Comparison of ENCODE assay signal across 21 cellular contexts in genomic region chr3:143360244-143360643, GRCh38.
"Had no signal": no experiment of that assay in that cellular context is flagged by ENCODE, and none has a peak within 500 bp of the region (broad histone marks: within the 10 kb centered on the region; RNA-seq: fewer than 3 reads in every experiment).

No MANE protein-coding gene starts in this region.

- ATAC-seq: gastrocnemius medialis, left ventricle myocardium superior, psoas muscle, right cardiac atrium, upper lobe of right lung, WTC11 had no signal

- H3K27ac ChIP-seq: adrenal gland, gastrocnemius medialis, neutrophil, pancreas, psoas muscle, thyroid gland, upper lobe of right lung had no signal

- H3K4me1 ChIP-seq: adrenal gland, gastrocnemius medialis, psoas muscle, upper lobe of right lung had no signal

- H3K4me1 Mint-ChIP-seq: WTC11 had no signal

- H3K4me3 Mint-ChIP-seq: activated naive CD8-positive, alpha-beta T cell; activated T-cell treated with anti-CD3 and anti-CD28 coated beads, Interleukin-2, amount 50 U/mL, for 24 hours; nephron; stimulated activated naive CD8-positive, alpha-beta T cell treated with anti-CD3 and anti-CD28 coated beads, Interleukin-15, Interleukin-2, amounts not matched to agents 100 ng/mL and 50 ng/mL, for 24 hours; T-helper 1 cell treated with Interleukin-12 subunit alpha and Interleukin-12 subunit beta and Interleukin-4 antibody, amounts not matched to agents 30 μg/mL and 1 μg/mL, for 36 hours; WTC11 had no signal

- DNase-seq: activated naive CD4-positive, alpha-beta T cell; activated T-cell treated with anti-CD3 and anti-CD28 coated beads, Interleukin-2, amount 50 U/mL, for 24 hours; gastrocnemius medialis; left ventricle myocardium superior; midbrain; pancreas; psoas muscle; right cardiac atrium; stimulated activated CD4-positive, alpha-beta T cell treated with anti-CD3 and anti-CD28 coated beads, Interleukin-4, amount 100 ng/mL, for 4 hours; substantia nigra; T1000; thyroid gland; upper lobe of right lung had no signal

- H3K27ac Mint-ChIP-seq: activated naive CD8-positive, alpha-beta T cell; activated T-cell treated with anti-CD3 and anti-CD28 coated beads, Interleukin-2, amount 50 U/mL, for 24 hours; activated T-helper 2 cell treated with anti-CD3 and anti-CD28 coated beads, Interferon-gamma antibody, Interleukin-2, Interleukin-4, amounts not matched to agents 10 μg/mL and 5 μg/mL and 100 μg/mL, durations not matched to agents 14 hours and 24 hours and 36 hours; nephron; stimulated activated naive CD8-positive, alpha-beta T cell treated with anti-CD3 and anti-CD28 coated beads, Interleukin-15, Interleukin-2, amounts not matched to agents 100 ng/mL and 50 ng/mL, for 24 hours; T-helper 1 cell treated with Interleukin-12 subunit alpha and Interleukin-12 subunit beta and Interleukin-4 antibody, amounts not matched to agents 30 μg/mL and 1 μg/mL, for 36 hours; WTC11 had no signal

- H3K27me3 Mint-ChIP-seq: activated naive CD8-positive, alpha-beta T cell; activated T-cell treated with anti-CD3 and anti-CD28 coated beads, Interleukin-2, amount 50 U/mL, for 24 hours; stimulated activated naive CD8-positive, alpha-beta T cell treated with anti-CD3 and anti-CD28 coated beads, Interleukin-15, Interleukin-2, amounts not matched to agents 100 ng/mL and 50 ng/mL, for 24 hours had no signal

- H3K9me3 Mint-ChIP-seq: activated T-cell treated with anti-CD3 and anti-CD28 coated beads, Interleukin-2, amount 50 U/mL, for 24 hours; activated T-helper 2 cell treated with anti-CD3 and anti-CD28 coated beads, Interferon-gamma antibody, Interleukin-2, Interleukin-4, amounts not matched to agents 10 μg/mL and 5 μg/mL and 100 μg/mL, durations not matched to agents 14 hours and 24 hours and 36 hours; nephron; stimulated activated naive CD8-positive, alpha-beta T cell treated with anti-CD3 and anti-CD28 coated beads, Interleukin-15, Interleukin-2, amounts not matched to agents 100 ng/mL and 50 ng/mL, for 24 hours; T-helper 1 cell treated with Interleukin-12 subunit alpha and Interleukin-12 subunit beta and Interleukin-4 antibody, amounts not matched to agents 30 μg/mL and 1 μg/mL, for 36 hours had no signal

- H3K9me3 ChIP-seq: adrenal gland, gastrocnemius medialis, neutrophil, pancreas, psoas muscle, thyroid gland, upper lobe of right lung had no signal

- H3K36me3 Mint-ChIP-seq: WTC11 had no signal

- H3K27me3 ChIP-seq: adrenal gland, gastrocnemius medialis, neutrophil, pancreas, thyroid gland, upper lobe of right lung had no signal

- H3K36me3 ChIP-seq: adrenal gland, gastrocnemius medialis, neutrophil, pancreas, thyroid gland, upper lobe of right lung had no signal

- H3K4me3 ChIP-seq: adrenal gland, gastrocnemius medialis, pancreas, psoas muscle, thyroid gland, upper lobe of right lung had no signal
